In the genomic region with DNA sequence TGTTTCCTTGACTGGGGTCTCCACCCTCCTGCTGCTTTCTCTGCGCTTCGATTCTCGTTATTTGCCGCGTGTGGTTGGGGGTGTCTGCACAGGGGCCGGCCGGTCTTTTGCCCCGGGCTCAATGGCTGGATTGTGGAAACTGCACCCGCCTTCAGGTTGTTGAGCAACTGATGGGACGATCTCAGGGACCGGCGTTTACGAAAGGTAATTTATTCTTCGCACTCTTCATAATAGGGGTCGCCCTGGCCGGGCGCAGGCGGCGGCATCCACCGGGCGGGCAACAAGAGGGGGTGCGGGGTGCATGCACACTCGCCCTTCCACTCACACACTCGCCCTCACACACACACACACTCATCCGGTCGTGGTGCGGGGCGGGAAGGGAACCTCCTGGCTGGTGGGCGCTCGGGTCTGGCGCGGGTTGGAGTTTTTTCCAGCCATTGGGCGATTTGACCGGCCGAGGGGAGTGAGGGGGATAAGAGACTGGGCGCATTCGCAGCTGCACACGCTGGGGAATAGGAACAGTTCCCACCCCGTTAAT, we compare ENCODE assay signal across 10 cellular contexts. TPM values are rescaled to one million over a fixed set of nuclear protein-coding genes. Genes with fewer than 3 reads are reported as not detected.
DNase-seq lines count a peak whose midpoint lies in the region; ATAC-seq and FAIRE-seq lines count a peak whose summit lies in the region.
"Had no signal": no experiment of that assay in that cellular context is flagged by ENCODE, and none has a peak within 500 bp of the region (broad histone marks: within the 10 kb centered on the region; RNA-seq: fewer than 3 reads in every experiment).

No MANE protein-coding gene starts in this region.

- no peak for DNase-seq in activated CD8-positive, alpha-beta memory T cell treated with anti-CD3 and anti-CD28 coated beads, Interleukin-2, amount 10 ng/mL, durations not matched to agents 7 days and 5 days
- DNase-seq in activated CD8-positive, alpha-beta memory T cell treated with anti-CD3 and anti-CD28 coated beads, Interleukin-2, amount 50 U/mL, for 4 hours: no peak
- DNase-seq in mesenchymal stem cell (peak; percentile 44), urothelium cell line (ENCODE audit: low spot score) (peak; percentile 30), COLO668 (lab: John Stamatoyannopoulos, UW; ENCODE audit: unreplicated experiment) (no peak)
- DNase-seq in stimulated activated CD4-positive, alpha-beta T cell treated with anti-CD3 and anti-CD28 coated beads, Interleukin-4, amount 100 ng/mL, for 24 hours: no peak
- DNase-seq in activated CD4-positive, alpha-beta T cell treated with anti-CD3 and anti-CD28 coated beads for 4 hours: no peak
- DNase-seq: CD4-positive, CD25-positive, alpha-beta regulatory T cell had no signal

- peaks cover 47% of the 10 kb centered on the region for H3K27me3 Mint-ChIP-seq in activated CD8-positive, alpha-beta memory T cell treated with anti-CD3 and anti-CD28 coated beads, Interleukin-2, amount 10 ng/mL, durations not matched to agents 7 days and 5 days
- H3K27me3 Mint-ChIP-seq in dendritic cell treated with granulocyte-macrophage colony-stimulating factor and Interleukin-4, amounts not matched to agents 40 ng/mL and 50 ng/mL, for 4 days: peaks cover 71% of the 10 kb centered on the region

- no peak overlapping the region for H3K4ac ChIP-seq in mesenchymal stem cell (ENCODE audit: low read depth in 1 of 2, low read length in 2 of 2)

- no peak overlapping the region for H3K14ac ChIP-seq in mesenchymal stem cell (ENCODE audit: low read length in 2 of 2)

- H3K4me2 ChIP-seq in mesenchymal stem cell (ENCODE audit: low read length, poor library complexity, severe bottlenecking): peak overlapping the region; percentile 100

- peaks cover 25 to 42% of the 10 kb centered on the region in 2 experiments for H3K27me3 ChIP-seq in mesenchymal stem cell (ENCODE audit: control insufficient read depth in 1 of 2, insufficient read depth in 1 of 2, low read length in 2 of 2)

- H2BK15ac ChIP-seq in mesenchymal stem cell (ENCODE audit: low read depth, poor library complexity, severe bottlenecking): no peak overlapping the region

- H3K27ac ChIP-seq in mesenchymal stem cell (ENCODE audit: low read length, poor library complexity, severe bottlenecking): no peak overlapping the region

- under 1% methylated on average over 22 of the region's 39 CpGs for WGBS in mesenchymal stem cell

- peak overlapping the region; percentile 19 for H2BK120ac ChIP-seq in mesenchymal stem cell (ENCODE audit: low read depth, low read length)

- peak overlapping the region in 1 of 2 experiments; percentile 86 for H3K23ac ChIP-seq in mesenchymal stem cell (ENCODE audit: low read length in 2 of 2)

- peak overlapping the region; percentile 0 to 29 for H3K18ac ChIP-seq in mesenchymal stem cell (ENCODE audit: low read depth in 1 of 2, low read length in 2 of 2)

- CTCF ChIA-PET in activated CD8-positive, alpha-beta memory T cell treated with anti-CD3 and anti-CD28 coated beads, Interleukin-2, amount 10 ng/mL, durations not matched to agents 7 days and 5 days (lab: Charles Lee): no interaction called here

- H3K27ac Mint-ChIP-seq in activated CD8-positive, alpha-beta memory T cell treated with anti-CD3 and anti-CD28 coated beads, Interleukin-2, amount 10 ng/mL, durations not matched to agents 7 days and 5 days: peak overlapping the region; percentile 40
- H3K27ac Mint-ChIP-seq in dendritic cell treated with granulocyte-macrophage colony-stimulating factor and Interleukin-4, amounts not matched to agents 40 ng/mL and 50 ng/mL, for 4 days: no peak overlapping the region
- H3K27ac Mint-ChIP-seq: CD4-positive, CD25-positive, alpha-beta regulatory T cell had no signal

- H2AK5ac ChIP-seq in mesenchymal stem cell (ENCODE audit: low read length, severe bottlenecking): no peak overlapping the region

- H4K8ac ChIP-seq in mesenchymal stem cell (ENCODE audit: low read length): no peak overlapping the region

- peak overlapping the region; percentile 0 for H2AFZ ChIP-seq in mesenchymal stem cell (ENCODE audit: low read depth, low read length)

- H3K9me3 Mint-ChIP-seq in activated CD8-positive, alpha-beta memory T cell treated with anti-CD3 and anti-CD28 coated beads, Interleukin-2, amount 10 ng/mL, durations not matched to agents 7 days and 5 days (ENCODE audit: low read depth): peaks cover 4% of the 10 kb centered on the region
- no peaks in the 10 kb centered on the region for H3K9me3 Mint-ChIP-seq in dendritic cell treated with granulocyte-macrophage colony-stimulating factor and Interleukin-4, amounts not matched to agents 40 ng/mL and 50 ng/mL, for 4 days

- no peak overlapping the region for H3K9ac ChIP-seq in mesenchymal stem cell (ENCODE audit: low read length)

- H3K79me1 ChIP-seq in mesenchymal stem cell (replicated peaks; ENCODE audit: low read length, poor library complexity, severe bottlenecking): no peaks in the 10 kb centered on the region

- no peak overlapping the region for H4K91ac ChIP-seq in mesenchymal stem cell (ENCODE audit: low read length)

- H3K4me1 Mint-ChIP-seq in activated CD8-positive, alpha-beta memory T cell treated with anti-CD3 and anti-CD28 coated beads, Interleukin-2, amount 10 ng/mL, durations not matched to agents 7 days and 5 days: peaks cover 2% of the 10 kb centered on the region
- H3K4me1 Mint-ChIP-seq in dendritic cell treated with granulocyte-macrophage colony-stimulating factor and Interleukin-4, amounts not matched to agents 40 ng/mL and 50 ng/mL, for 4 days (ENCODE audit: low read depth): peaks cover 20% of the 10 kb centered on the region
- H3K4me1 Mint-ChIP-seq: CD4-positive, CD25-positive, alpha-beta regulatory T cell had no signal

- H3K9me3 ChIP-seq in mesenchymal stem cell (ENCODE audit: control insufficient read depth, low read length): no peaks in the 10 kb centered on the region

- ATAC-seq in activated CD8-positive, alpha-beta memory T cell treated with anti-CD3 and anti-CD28 coated beads, Interleukin-2, amount 10 ng/mL, durations not matched to agents 7 days and 5 days: no peak

- H3K36me3 ChIP-seq in mesenchymal stem cell (ENCODE audit: control insufficient read depth in 1 of 2, insufficient read depth in 2 of 2, low read depth in 1 of 2, low read length in 2 of 2): no peaks in the 10 kb centered on the region

- peaks cover 6% of the 10 kb centered on the region for H3K36me3 Mint-ChIP-seq in activated CD8-positive, alpha-beta memory T cell treated with anti-CD3 and anti-CD28 coated beads, Interleukin-2, amount 10 ng/mL, durations not matched to agents 7 days and 5 days
- no peaks in the 10 kb centered on the region for H3K36me3 Mint-ChIP-seq in dendritic cell treated with granulocyte-macrophage colony-stimulating factor and Interleukin-4, amounts not matched to agents 40 ng/mL and 50 ng/mL, for 4 days (ENCODE audit: low read depth)
- H3K36me3 Mint-ChIP-seq: CD4-positive, CD25-positive, alpha-beta regulatory T cell had no signal

- intact Hi-C loops in dendritic cell treated with granulocyte-macrophage colony-stimulating factor and Interleukin-4, amounts not matched to agents 40 ng/mL and 50 ng/mL, for 4 days (cut with micrococcal nuclease): no loop called here

- H2BK12ac ChIP-seq in mesenchymal stem cell (ENCODE audit: low read length in 2 of 2): peak overlapping the region in 1 of 2 experiments; percentile 76

- H3K4me1 ChIP-seq in mesenchymal stem cell (ENCODE audit: control insufficient read depth, insufficient read depth, low read depth, low read length): peaks cover 21% of the 10 kb centered on the region

- FAIRE-seq in urothelium cell line (lab: Jason Lieb, UNC): no peak
- FAIRE-seq: islet of Langerhans had no signal

- peak overlapping the region; percentile 61 to 74 for H3K4me3 ChIP-seq in mesenchymal stem cell (ENCODE audit: insufficient read depth in 1 of 2, low read depth in 1 of 2, low read length in 2 of 2)

- no peak overlapping the region for H3K4me3 Mint-ChIP-seq in activated CD8-positive, alpha-beta memory T cell treated with anti-CD3 and anti-CD28 coated beads, Interleukin-2, amount 10 ng/mL, durations not matched to agents 7 days and 5 days
- peak overlapping the region; percentile 79 for H3K4me3 Mint-ChIP-seq in dendritic cell treated with granulocyte-macrophage colony-stimulating factor and Interleukin-4, amounts not matched to agents 40 ng/mL and 50 ng/mL, for 4 days

- no peak overlapping the region for H2BK5ac ChIP-seq in mesenchymal stem cell (ENCODE audit: low read depth, low read length, poor library complexity, severe bottlenecking)

RNA-seq across cellular contexts. Expression of gene ADGRL3, which starts 1.5 kb away (rescaled TPM):
- not detected for total RNA-seq in activated CD8-positive, alpha-beta memory T cell treated with anti-CD3 and anti-CD28 coated beads, Interleukin-2, amount 10 ng/mL, durations not matched to agents 7 days and 5 days
- polyA plus RNA-seq in mesenchymal stem cell (2013, experiment 1 of 2): 8.0 TPM
- 8.1 TPM for polyA plus RNA-seq in mesenchymal stem cell (2013, experiment 2 of 2)
- total RNA-seq: CD4-positive, CD25-positive, alpha-beta regulatory T cell had no signal
- polyA plus RNA-seq: CD4-positive, CD25-positive, alpha-beta regulatory T cell had no signal

Comparison
In these comparisons a context has a peak if more than half of its experiments do, and no peak if none do; other contexts are left out.
1. DNase-seq: peak in mesenchymal stem cell (single experiment) and urothelium cell line (single experiment); none in activated CD8-positive, alpha-beta memory T cell treated with anti-CD3 and anti-CD28 coated beads, Interleukin-2, amount 10 ng/mL, durations not matched to agents 7 days and 5 days (single experiment), activated CD8-positive, alpha-beta memory T cell treated with anti-CD3 and anti-CD28 coated beads, Interleukin-2, amount 50 U/mL, for 4 hours (single experiment), stimulated activated CD4-positive, alpha-beta T cell treated with anti-CD3 and anti-CD28 coated beads, Interleukin-4, amount 100 ng/mL, for 24 hours (single experiment), COLO668 (single experiment) and activated CD4-positive, alpha-beta T cell treated with anti-CD3 and anti-CD28 coated beads for 4 hours (0 of 2).